22 cellular contexts compared by ENCODE assay signal in genomic region chr21:25528511-25528910, GRCh38.
DNase-seq lines count a peak whose midpoint lies in the region; ATAC-seq and TF ChIP-seq lines count a peak whose summit lies in the region.
"Had no signal": no experiment of that assay in that cellular context is flagged by ENCODE, and none has a peak within 500 bp of the region (broad histone marks: within the 10 kb centered on the region; RNA-seq: fewer than 3 reads in every experiment).

No MANE protein-coding gene starts in this region.

- H3K36me3 Mint-ChIP-seq in glutamatergic neuron (ENCODE audit: unreplicated experiment) = no peaks in the 10 kb centered on the region
- H3K36me3 Mint-ChIP-seq: CD8-positive, alpha-beta T cell had no signal

- in situ Hi-C loops in ACHN (cut with HindIII; ENCODE audit: low pct_ligation_motif_present, low pct_unique_long_range_greater_than_20kb, low sequenced_read_pairs) = no loop called here

- no peak overlapping the region for H3K4me3 Mint-ChIP-seq in glutamatergic neuron (ENCODE audit: unreplicated experiment)
- H3K4me3 Mint-ChIP-seq: CD8-positive, alpha-beta T cell; IgD-negative memory B cell had no signal

- peaks cover 3% of the 10 kb centered on the region for H3K4me1 Mint-ChIP-seq in glutamatergic neuron (ENCODE audit: low read depth, unreplicated experiment)
- H3K4me1 Mint-ChIP-seq: IgD-negative memory B cell had no signal

- H3K27me3 Mint-ChIP-seq in glutamatergic neuron (ENCODE audit: unreplicated experiment) = no peaks in the 10 kb centered on the region
- H3K27me3 Mint-ChIP-seq: IgD-negative memory B cell had no signal

- peak overlapping the region; percentile 17 for H3K27ac Mint-ChIP-seq in glutamatergic neuron (ENCODE audit: unreplicated experiment)
- H3K27ac Mint-ChIP-seq: CD8-positive, alpha-beta T cell; IgD-negative memory B cell had no signal

- ATAC-seq in HG03520 (IDR thresholded peaks at IDR 0.05; ENCODE audit: unreplicated experiment) = no peak
- no peak for ATAC-seq in HG03039 (IDR thresholded peaks at IDR 0.05; ENCODE audit: unreplicated experiment)
- ATAC-seq: CD8-positive, alpha-beta T cell; SK-N-SH treated with all-trans-retinoic acid at 6 μM for 48 hours had no signal

- H3K9me3 Mint-ChIP-seq in glutamatergic neuron (ENCODE audit: unreplicated experiment) = peaks cover 1% of the 10 kb centered on the region
- H3K9me3 Mint-ChIP-seq: CD8-positive, alpha-beta T cell had no signal

- DNase-seq in ACHN (peak; percentile 20), ELR (ENCODE audit: low read depth) (peak; percentile 7), NCI-H446 treated with DMSO at 0.1 percent for 48 hours (lab: John Stamatoyannopoulos, UW) (peak; percentile 56), glutamatergic neuron (no peak), GF-D8 (lab: John Stamatoyannopoulos, UW) (no peak)
- DNase-seq: AML-193; C1 segment of cervical spinal cord; CD8-positive, alpha-beta T cell; DND-41; GOT3; HCEC 1CT; NCI-H1048; NCI-H2081 treated with DMSO at 0.1 percent for 48 hours; NCI-H2227 treated with DMSO at 0.1 percent for 48 hours; NCI-H524; NCI-H774; NK-92 treated with Interleukin-12 subunit alpha and Interleukin-12 subunit beta, amount 100 ng/mL, for 24 hours; SIG-M5 had no signal

- TF ChIP-seq CTCF in glutamatergic neuron (IDR thresholded peaks at IDR 0.05; ENCODE audit: partially characterized antibody, unreplicated experiment) = no peak

Comparison
In these comparisons a context has a peak if more than half of its experiments do, and no peak if none do; other contexts are left out.
1. DNase-seq: peak in ACHN (single experiment), ELR (single experiment) and NCI-H446 treated with DMSO at 0.1 percent for 48 hours (single experiment); none in glutamatergic neuron (single experiment) and GF-D8 (single experiment).